ENCODE assay signal across 36 cellular contexts in the genomic region with DNA sequence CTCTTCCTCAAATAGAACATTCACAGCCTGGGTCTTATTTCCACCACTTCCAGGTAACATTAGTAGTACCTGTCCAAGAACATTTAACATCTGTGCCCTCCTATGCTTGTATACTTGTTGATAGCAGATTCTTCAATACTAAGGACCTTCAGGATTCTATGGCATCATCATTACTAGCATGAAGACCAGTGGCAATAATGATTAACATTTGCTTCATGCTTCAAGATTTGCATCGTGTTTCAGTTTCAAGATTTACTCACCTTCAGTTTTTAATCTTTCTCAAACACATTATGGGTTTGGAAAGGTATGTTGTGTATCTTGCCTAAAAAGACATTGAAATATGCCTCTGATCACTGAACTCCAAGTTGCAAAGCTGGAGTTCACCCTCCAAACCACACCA.
DNase-seq lines count a peak whose midpoint lies in the region; ATAC-seq and TF ChIP-seq lines count a peak whose summit lies in the region.
"Had no signal": no experiment of that assay in that cellular context is flagged by ENCODE, and none has a peak within 500 bp of the region (broad histone marks: within the 10 kb centered on the region; RNA-seq: fewer than 3 reads in every experiment).

No MANE protein-coding gene starts in this region.

- H3K27me3 Mint-ChIP-seq in immature natural killer cell (ENCODE audit: low read depth in 3 of 3), result peaks cover 0 to 1% (median 0%) of the 10 kb centered on the region in 3 donors
- H3K27me3 Mint-ChIP-seq: activated CD8-positive, alpha-beta memory T cell treated with anti-CD3 and anti-CD28 coated beads, Interleukin-2, amount 10 ng/mL, durations not matched to agents 7 days and 5 days; activated naive CD8-positive, alpha-beta T cell treated with anti-CD3 and anti-CD28 coated beads, Interleukin-2, amount 50 U/mL, for 24 hours; effector memory CD8-positive, alpha-beta T cell; naive thymus-derived CD8-positive, alpha-beta T cell; stimulated activated naive CD8-positive, alpha-beta T cell treated with anti-CD3 and anti-CD28 coated beads, Interleukin-15, amount 100 ng/mL, for 72 hours had no signal

- H3K36me3 Mint-ChIP-seq in immature natural killer cell, result no peaks in the 10 kb centered on the region
- H3K36me3 Mint-ChIP-seq: activated CD8-positive, alpha-beta memory T cell treated with anti-CD3 and anti-CD28 coated beads, Interleukin-2, amount 10 ng/mL, durations not matched to agents 7 days and 5 days; CD4-positive, CD25-positive, alpha-beta regulatory T cell; naive thymus-derived CD8-positive, alpha-beta T cell had no signal

- no peak for TF ChIP-seq CTCF in right lobe of liver (IDR thresholded peaks at IDR 0.05)

- intact Hi-C loops in posterior cingulate gyrus (cut with DNase I), result no loop called here
- intact Hi-C loops in right lobe of liver (cut with DNase I), result no loop called here

- H3K4me1 ChIP-seq in right lobe of liver, result no peaks in the 10 kb centered on the region
- H3K4me1 ChIP-seq: A549, HAP-1, uterus had no signal

- no peaks in the 10 kb centered on the region for H3K36me3 ChIP-seq in right lobe of liver
- H3K36me3 ChIP-seq: HAP-1, prostate gland, thoracic aorta, uterus had no signal

- H3K9me3 ChIP-seq in right lobe of liver, result no peaks in the 10 kb centered on the region
- H3K9me3 ChIP-seq: A549, HAP-1, prostate gland, thoracic aorta, uterus had no signal

- DNase-seq in posterior cingulate gyrus (no peak), immature natural killer cell (no peak), right lobe of liver (no peak), C1 segment of cervical spinal cord (lab: John Stamatoyannopoulos, UW) (no peak)
- DNase-seq: activated CD4-positive, alpha-beta T cell treated with anti-CD3 and anti-CD28 coated beads, Interleukin-2, amount 50 U/mL, for 4 hours; activated CD8-positive, alpha-beta memory T cell treated with anti-CD3 and anti-CD28 coated beads, Interleukin-2, amount 10 ng/mL, durations not matched to agents 7 days and 5 days; activated naive CD8-positive, alpha-beta T cell treated with anti-CD3 and anti-CD28 coated beads, Interleukin-2, amount 50 U/mL, for 24 hours; activated T-cell treated with anti-CD3 and anti-CD28 coated beads, Interleukin-2, amount 50 U/mL, for 48 hours; Calu3; caudate nucleus; CD4-positive, CD25-positive, alpha-beta regulatory T cell; cortex of kidney; DMS79 treated with DMSO at 0.1 percent for 48 hours; effector memory CD8-positive, alpha-beta T cell; GF-D8; hypothalamus; left colon; naive thymus-derived CD8-positive, alpha-beta T cell; NCI-H1105 treated with DMSO at 0.1 percent for 48 hours; NCI-H2029; NCI-H524 treated with DMSO at 0.1 percent for 48 hours; stimulated activated CD8-positive, alpha-beta memory T cell treated with anti-CD3 and anti-CD28 coated beads, Interleukin-4, amount 100 ng/mL, for 48 hours; stimulated activated naive CD8-positive, alpha-beta T cell treated with anti-CD3 and anti-CD28 coated beads, Interleukin-15, amount 100 ng/mL, for 72 hours; uterus had no signal

- no peak for TF ChIP-seq POLR2A in right lobe of liver (IDR thresholded peaks at IDR 0.05)

- H3K4me3 Mint-ChIP-seq in immature natural killer cell, result no peak overlapping the region
- H3K4me3 Mint-ChIP-seq: activated CD8-positive, alpha-beta memory T cell treated with anti-CD3 and anti-CD28 coated beads, Interleukin-2, amount 10 ng/mL, durations not matched to agents 7 days and 5 days; activated naive CD8-positive, alpha-beta T cell treated with anti-CD3 and anti-CD28 coated beads, Interleukin-2, amount 50 U/mL, for 24 hours; CD4-positive, CD25-positive, alpha-beta regulatory T cell; effector memory CD8-positive, alpha-beta T cell; naive thymus-derived CD8-positive, alpha-beta T cell; stimulated activated naive CD8-positive, alpha-beta T cell treated with anti-CD3 and anti-CD28 coated beads, Interleukin-15, amount 100 ng/mL, for 72 hours; T-helper 1 cell treated with Interleukin-12 subunit alpha and Interleukin-12 subunit beta and Interleukin-4 antibody, amounts not matched to agents 30 μg/mL and 1 μg/mL, for 36 hours had no signal

- WGBS in right lobe of liver (ENCODE audit: insufficient coverage, low coverage, low lambda C conversion rate, missing lambda C conversion rate), result 57% methylated on average over 1 of the region's 1 CpG

- H3K27me3 ChIP-seq in right lobe of liver, result no peaks in the 10 kb centered on the region
- H3K27me3 ChIP-seq: uterus had no signal

- peaks cover 7 to 29% (median 12%) of the 10 kb centered on the region in 6 donors for H3K9me3 Mint-ChIP-seq in immature natural killer cell
- H3K9me3 Mint-ChIP-seq: activated naive CD8-positive, alpha-beta T cell treated with anti-CD3 and anti-CD28 coated beads, Interleukin-2, amount 50 U/mL, for 24 hours; T-helper 1 cell treated with Interleukin-12 subunit alpha and Interleukin-12 subunit beta and Interleukin-4 antibody, amounts not matched to agents 30 μg/mL and 1 μg/mL, for 36 hours had no signal

- no peaks in the 10 kb centered on the region for H3K4me1 Mint-ChIP-seq in immature natural killer cell
- H3K4me1 Mint-ChIP-seq: activated CD8-positive, alpha-beta memory T cell treated with anti-CD3 and anti-CD28 coated beads, Interleukin-2, amount 10 ng/mL, durations not matched to agents 7 days and 5 days; activated naive CD8-positive, alpha-beta T cell treated with anti-CD3 and anti-CD28 coated beads, Interleukin-2, amount 50 U/mL, for 24 hours; CD4-positive, CD25-positive, alpha-beta regulatory T cell; naive thymus-derived CD8-positive, alpha-beta T cell; stimulated activated naive CD8-positive, alpha-beta T cell treated with anti-CD3 and anti-CD28 coated beads, Interleukin-15, amount 100 ng/mL, for 72 hours had no signal

- ATAC-seq in GM18867 (IDR thresholded peaks at IDR 0.05; ENCODE audit: unreplicated experiment), result peak; percentile 91
- peak; percentile 73 for ATAC-seq in GM21529 (IDR thresholded peaks at IDR 0.05; ENCODE audit: unreplicated experiment)
- ATAC-seq in HG03135 (IDR thresholded peaks at IDR 0.05; ENCODE audit: unreplicated experiment), result peak; percentile 81
- ATAC-seq in HG03571 (IDR thresholded peaks at IDR 0.05; ENCODE audit: unreplicated experiment), result peak; percentile 92
- no peak for ATAC-seq in right lobe of liver
- ATAC-seq: A549; activated CD8-positive, alpha-beta memory T cell treated with anti-CD3 and anti-CD28 coated beads, Interleukin-2, amount 10 ng/mL, durations not matched to agents 7 days and 5 days; activated naive CD8-positive, alpha-beta T cell treated with anti-CD3 and anti-CD28 coated beads, Interleukin-2, amount 50 U/mL, for 24 hours; effector memory CD8-positive, alpha-beta T cell; left colon; naive thymus-derived CD8-positive, alpha-beta T cell; Right ventricle myocardium inferior; sciatic nerve; SK-N-SH treated with all-trans-retinoic acid at 6 μM for 48 hours; stimulated activated naive CD8-positive, alpha-beta T cell treated with anti-CD3 and anti-CD28 coated beads, Interleukin-15, amount 100 ng/mL, for 72 hours had no signal

- no peak overlapping the region for H3K4me3 ChIP-seq in right lobe of liver
- H3K4me3 ChIP-seq: A549, HAP-1, prostate gland, thoracic aorta, uterus had no signal

- H3K27ac Mint-ChIP-seq in immature natural killer cell, result no peak overlapping the region
- H3K27ac Mint-ChIP-seq: activated CD8-positive, alpha-beta memory T cell treated with anti-CD3 and anti-CD28 coated beads, Interleukin-2, amount 10 ng/mL, durations not matched to agents 7 days and 5 days; activated naive CD8-positive, alpha-beta T cell treated with anti-CD3 and anti-CD28 coated beads, Interleukin-2, amount 50 U/mL, for 24 hours; CD4-positive, CD25-positive, alpha-beta regulatory T cell; effector memory CD8-positive, alpha-beta T cell; naive thymus-derived CD8-positive, alpha-beta T cell; stimulated activated naive CD8-positive, alpha-beta T cell treated with anti-CD3 and anti-CD28 coated beads, Interleukin-15, amount 100 ng/mL, for 72 hours; T-helper 1 cell treated with Interleukin-12 subunit alpha and Interleukin-12 subunit beta and Interleukin-4 antibody, amounts not matched to agents 30 μg/mL and 1 μg/mL, for 36 hours had no signal

- H3K27ac ChIP-seq in right lobe of liver, result no peak overlapping the region
- H3K27ac ChIP-seq: A549, prostate gland, thoracic aorta, uterus had no signal

Comparison
In these comparisons a context has a peak if more than half of its experiments do, and no peak if none do; other contexts are left out.
1. ATAC-seq: peak in GM18867 (single experiment), GM21529 (single experiment), HG03135 (single experiment) and HG03571 (single experiment); none in right lobe of liver (0 of 4).